21 cellular contexts compared by ENCODE assay signal in genomic region chr3:118942195-118942594, GRCh38.
"Had no signal": no experiment of that assay in that cellular context is flagged by ENCODE, and none has a peak within 500 bp of the region (broad histone marks: within the 10 kb centered on the region; RNA-seq: fewer than 3 reads in every experiment).

No MANE protein-coding gene starts in this region.

- H3K9me3 Mint-ChIP-seq: activated B cell treated with CpG ODN at 0.5 μM for 24 hours; activated CD4-positive, alpha-beta memory T cell treated with anti-CD3 and anti-CD28 coated beads for 36 hours; stimulated activated effector memory CD8-positive, alpha-beta T cell treated with anti-CD3 and anti-CD28 coated beads, Interleukin-12 subunit alpha, Interleukin-12 subunit beta, amount 100 ng/mL, for 72 hours had no signal

- H3K27me3 ChIP-seq: left lung, right lobe of liver, uterus had no signal

- H3K4me1 Mint-ChIP-seq: activated B cell treated with CpG ODN at 0.5 μM for 24 hours had no signal

- H3K27ac Mint-ChIP-seq: activated B cell treated with CpG ODN at 0.5 μM for 24 hours; activated CD4-positive, alpha-beta memory T cell treated with anti-CD3 and anti-CD28 coated beads for 36 hours; stimulated activated effector memory CD8-positive, alpha-beta T cell treated with anti-CD3 and anti-CD28 coated beads, Interleukin-12 subunit alpha, Interleukin-12 subunit beta, amount 100 ng/mL, for 72 hours had no signal

- H3K36me3 Mint-ChIP-seq: activated CD4-positive, alpha-beta memory T cell treated with anti-CD3 and anti-CD28 coated beads for 36 hours; brain; stimulated activated effector memory CD8-positive, alpha-beta T cell treated with anti-CD3 and anti-CD28 coated beads, Interleukin-12 subunit alpha, Interleukin-12 subunit beta, amount 100 ng/mL, for 72 hours had no signal

- H3K4me3 ChIP-seq: left lung, right lobe of liver, skin epidermis, uterus had no signal

- H3K4me3 Mint-ChIP-seq: activated B cell treated with CpG ODN at 0.5 μM for 24 hours; activated CD4-positive, alpha-beta memory T cell treated with anti-CD3 and anti-CD28 coated beads for 36 hours; brain; stimulated activated effector memory CD8-positive, alpha-beta T cell treated with anti-CD3 and anti-CD28 coated beads, Interleukin-12 subunit alpha, Interleukin-12 subunit beta, amount 100 ng/mL, for 72 hours had no signal

- H3K9me3 ChIP-seq: left lung, right lobe of liver, uterus had no signal

- H3K27me3 Mint-ChIP-seq: activated CD4-positive, alpha-beta memory T cell treated with anti-CD3 and anti-CD28 coated beads for 36 hours; brain had no signal

- H3K36me3 ChIP-seq: left lung, right lobe of liver, uterus had no signal

- DNase-seq: activated B cell treated with CpG ODN at 0.5 μM for 24 hours; activated CD4-positive, alpha-beta memory T cell treated with anti-CD3 and anti-CD28 coated beads for 36 hours; activated CD4-positive, alpha-beta T cell treated with anti-CD3 and anti-CD28 coated beads for 4 hours; activated T-cell treated with anti-CD3 and anti-CD28 coated beads, Interleukin-2, amount 50 U/mL, for 1 hour; aorta; central memory CD4-positive, alpha-beta T cell; dermis blood vessel endothelial cell; effector memory CD4-positive, alpha-beta T cell; foreskin melanocyte; kidney; left lung; mammary epithelial cell; occipital lobe; right lobe of liver; stimulated activated CD4-positive, alpha-beta T cell treated with anti-CD3 and anti-CD28 coated beads, Interleukin-1b, Interleukin-23, amount 100 ng/mL, for 48 hours; trophoblast cell; uterus had no signal

- ATAC-seq: esophagus mucosa; left lung; right lobe of liver; stimulated activated effector memory CD8-positive, alpha-beta T cell treated with anti-CD3 and anti-CD28 coated beads, Interleukin-12 subunit alpha, Interleukin-12 subunit beta, amount 100 ng/mL, for 72 hours had no signal

- H3K27ac ChIP-seq: left lung, right lobe of liver, skin epidermis, uterus had no signal

- H3K4me1 ChIP-seq: left lung, right lobe of liver, uterus had no signal
